1 cellular context compared by ENCODE assay signal in the genomic region with DNA sequence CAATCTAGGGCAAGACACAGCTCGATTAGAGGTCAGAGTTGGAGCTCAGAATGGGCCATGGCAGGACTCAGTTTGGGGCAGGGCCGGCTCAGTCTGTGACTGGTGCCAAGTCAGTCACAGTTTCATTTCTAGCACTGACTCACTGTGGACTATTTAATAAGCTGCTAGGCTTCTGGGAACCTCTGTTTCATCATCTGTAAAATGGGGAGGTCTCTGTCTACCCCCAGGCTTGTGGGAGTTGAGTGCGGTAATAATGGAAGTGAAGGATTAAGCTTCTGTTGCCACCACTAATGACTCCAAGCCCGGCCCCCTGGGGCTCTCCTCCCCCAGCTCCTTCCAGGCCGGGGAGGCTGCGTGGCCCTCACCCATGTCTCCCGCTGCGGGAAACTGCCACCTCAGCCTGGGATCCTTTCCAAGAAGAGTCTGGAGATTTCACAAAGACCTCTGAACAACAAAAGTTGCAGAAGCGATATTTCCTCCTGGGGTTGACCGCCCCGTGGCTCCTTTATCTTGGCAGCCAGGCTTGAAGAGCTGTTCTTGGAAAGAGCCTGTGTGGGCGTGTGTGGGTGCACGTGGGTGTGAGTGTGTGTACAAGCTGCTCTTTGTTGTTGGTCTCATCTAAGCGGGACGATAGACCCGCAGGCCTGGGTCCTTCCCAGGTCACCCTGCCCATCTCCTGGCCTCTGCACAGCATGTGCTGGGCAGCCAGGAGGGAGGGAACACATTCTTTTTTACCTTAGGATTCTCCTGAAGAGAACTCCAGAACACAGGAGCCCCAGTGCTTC.
TF ChIP-seq lines count a peak whose summit lies in the region.

No MANE protein-coding gene starts in this region.

TF ChIP-seq in SK-N-SH treated with all-trans-retinoic acid at 6 μM for 48 hours, 23 proteins besides CTCF, POLR2A, EP300 and RAD21 (continued from another document):
- TF ChIP-seq, protein P1, sequence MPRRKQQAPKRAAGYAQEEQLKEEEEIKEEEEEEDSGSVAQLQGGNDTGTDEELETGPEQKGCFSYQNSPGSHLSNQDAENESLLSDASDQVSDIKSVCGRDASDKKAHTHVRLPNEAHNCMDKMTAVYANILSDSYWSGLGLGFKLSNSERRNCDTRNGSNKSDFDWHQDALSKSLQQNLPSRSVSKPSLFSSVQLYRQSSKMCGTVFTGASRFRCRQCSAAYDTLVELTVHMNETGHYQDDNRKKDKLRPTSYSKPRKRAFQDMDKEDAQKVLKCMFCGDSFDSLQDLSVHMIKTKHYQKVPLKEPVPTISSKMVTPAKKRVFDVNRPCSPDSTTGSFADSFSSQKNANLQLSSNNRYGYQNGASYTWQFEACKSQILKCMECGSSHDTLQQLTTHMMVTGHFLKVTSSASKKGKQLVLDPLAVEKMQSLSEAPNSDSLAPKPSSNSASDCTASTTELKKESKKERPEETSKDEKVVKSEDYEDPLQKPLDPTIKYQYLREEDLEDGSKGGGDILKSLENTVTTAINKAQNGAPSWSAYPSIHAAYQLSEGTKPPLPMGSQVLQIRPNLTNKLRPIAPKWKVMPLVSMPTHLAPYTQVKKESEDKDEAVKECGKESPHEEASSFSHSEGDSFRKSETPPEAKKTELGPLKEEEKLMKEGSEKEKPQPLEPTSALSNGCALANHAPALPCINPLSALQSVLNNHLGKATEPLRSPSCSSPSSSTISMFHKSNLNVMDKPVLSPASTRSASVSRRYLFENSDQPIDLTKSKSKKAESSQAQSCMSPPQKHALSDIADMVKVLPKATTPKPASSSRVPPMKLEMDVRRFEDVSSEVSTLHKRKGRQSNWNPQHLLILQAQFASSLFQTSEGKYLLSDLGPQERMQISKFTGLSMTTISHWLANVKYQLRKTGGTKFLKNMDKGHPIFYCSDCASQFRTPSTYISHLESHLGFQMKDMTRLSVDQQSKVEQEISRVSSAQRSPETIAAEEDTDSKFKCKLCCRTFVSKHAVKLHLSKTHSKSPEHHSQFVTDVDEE (CRISPR knock-in tag; IDR thresholded peaks at IDR 0.05) = no peak
- TF ChIP-seq ZFP3 (CRISPR knock-in tag; IDR thresholded peaks at IDR 0.05) (no peak), BACH2 (CRISPR knock-in tag; IDR thresholded peaks at IDR 0.05; ENCODE audit: borderline replicate concordance) (no peak)
TF ChIP-seq in SK-N-SH treated with all-trans-retinoic acid at 6 μM for 48 hours: peak in this region for 0.
